Comparison of ENCODE assay signal across 16 cellular contexts in the genomic region with DNA sequence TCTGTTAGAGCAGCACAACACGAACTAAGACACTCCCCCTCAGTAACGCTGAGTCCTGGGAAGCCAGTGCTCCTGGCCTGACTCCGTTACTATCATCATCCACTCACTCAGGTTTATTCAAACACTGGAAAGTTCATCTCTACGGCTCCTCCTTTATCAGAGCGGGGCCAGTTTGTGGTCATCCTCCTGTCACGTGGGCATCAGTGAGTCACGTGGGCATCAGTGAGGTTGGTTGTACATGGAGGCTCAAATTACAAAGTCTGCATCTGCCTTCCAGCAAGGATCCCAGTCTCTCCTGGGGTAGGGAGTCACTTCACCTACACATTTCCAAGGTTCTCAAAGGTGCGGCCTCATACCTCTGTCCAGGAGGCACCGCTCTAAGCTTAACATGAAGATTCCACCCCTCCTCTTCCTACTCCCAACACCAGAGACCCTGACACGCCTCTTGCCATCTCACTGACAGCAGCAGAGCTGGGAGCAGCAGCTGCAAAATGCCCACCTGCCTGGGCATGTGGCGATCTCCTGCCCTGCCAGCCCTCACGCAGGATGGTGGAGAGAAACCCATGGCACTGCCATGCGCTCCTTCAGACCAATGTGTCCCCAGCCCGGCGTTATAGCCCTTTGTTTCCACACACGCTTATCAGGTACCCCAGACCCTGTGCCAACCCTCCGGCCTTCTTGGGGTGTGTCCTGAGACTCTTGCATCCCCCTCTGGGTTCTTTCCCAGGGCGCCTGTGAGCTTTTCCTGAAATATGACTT.
A peak's percentile ranks its signal among the peaks of the same experiment; 100 is the strongest.
DNase-seq lines count a peak whose midpoint lies in the region; ATAC-seq and TF ChIP-seq lines count a peak whose summit lies in the region.
"Had no signal": no experiment of that assay in that cellular context is flagged by ENCODE, and none has a peak within 500 bp of the region (broad histone marks: within the 10 kb centered on the region; RNA-seq: fewer than 3 reads in every experiment).

No MANE protein-coding gene starts in this region.

- H3K79me1 ChIP-seq in IMR-90 (ENCODE audit: low read depth in 1 of 2, low read length in 2 of 2), result no peaks in the 10 kb centered on the region

- ATAC-seq in IMR-90 (ENCODE audit: low read depth), result peak; percentile 61; the same call in 1 of the 2 replicates
- ATAC-seq in natural killer cell treated with Interleukin-12 subunit alpha and Interleukin-12 subunit beta and Interleukin-15 and Interleukin-18, amount 100 ng/mL, for 72 hours, result no peak
- ATAC-seq: activated CD4-positive, alpha-beta T cell treated with anti-CD3 and anti-CD28 coated beads for 36 hours; left ventricle myocardium superior had no signal

- CTCF ChIA-PET in IMR-90 (lab: Yijun Ruan, JAX), result no interaction called here

- DNase-seq in DMS53 (lab: John Stamatoyannopoulos, UW) (peak; percentile 81), IMR-90 (peak; percentile 27), RPMI7951 (ENCODE audit: low read depth) (peak; percentile 19), iris pigment epithelial cell (ENCODE audit: low read depth) (peak; percentile 50), caudate nucleus (lab: John Stamatoyannopoulos, UW) (no peak), AG08395 (ENCODE audit: low spot score) (no peak)
- no peak for DNase-seq in activated CD4-positive, alpha-beta T cell treated with anti-CD3 and anti-CD28 coated beads for 48 hours
- DNase-seq in natural killer cell treated with Interleukin-12 subunit alpha and Interleukin-12 subunit beta and Interleukin-15 and Interleukin-18, amount 100 ng/mL, for 72 hours (ENCODE audit: low spot score), result no peak
- DNase-seq: activated CD4-positive, alpha-beta T cell treated with anti-CD3 and anti-CD28 coated beads for 36 hours; activated naive CD8-positive, alpha-beta T cell treated with anti-CD3 and anti-CD28 coated beads, Interleukin-2, amount 10 ng/mL, durations not matched to agents 7 days and 5 days; left ventricle myocardium superior; naive B cell; stimulated activated CD4-positive, alpha-beta T cell treated with anti-CD3 and anti-CD28 coated beads, Interleukin-2, amount 100 ng/mL, for 48 hours; transverse colon had no signal

- H2AFZ ChIP-seq in IMR-90 (replicated peaks; ENCODE audit: low read length, poor library complexity), result peak overlapping the region; percentile 26

- H3K4me1 ChIP-seq in IMR-90 (ENCODE audit: control insufficient read depth, insufficient read depth, low read length), result no peaks in the 10 kb centered on the region
- H3K4me1 ChIP-seq: transverse colon had no signal

- no peak overlapping the region for H3K9ac ChIP-seq in IMR-90 (ENCODE audit: low read depth, low read length)

- no peaks in the 10 kb centered on the region for H3K9me3 ChIP-seq in IMR-90 (ENCODE audit: control insufficient read depth, insufficient read depth, low read length)
- H3K9me3 ChIP-seq: transverse colon had no signal

- no peak overlapping the region for H2BK15ac ChIP-seq in IMR-90 (ENCODE audit: low read depth, low read length)

- no peak overlapping the region for H3K27ac Mint-ChIP-seq in natural killer cell treated with Interleukin-12 subunit alpha and Interleukin-12 subunit beta and Interleukin-15 and Interleukin-18, amount 100 ng/mL, for 72 hours
- H3K27ac Mint-ChIP-seq: activated CD4-positive, alpha-beta T cell treated with anti-CD3 and anti-CD28 coated beads for 36 hours; activated naive CD8-positive, alpha-beta T cell treated with anti-CD3 and anti-CD28 coated beads, Interleukin-2, amount 10 ng/mL, durations not matched to agents 7 days and 5 days; CD14-positive monocyte; naive B cell had no signal

- H3K27me3 ChIP-seq in IMR-90 (ENCODE audit: control insufficient read depth, insufficient read depth, low read length), result peaks cover 5% of the 10 kb centered on the region
- H3K27me3 ChIP-seq: transverse colon had no signal

- H3K9me1 ChIP-seq in IMR-90 (ENCODE audit: insufficient read depth, low read length), result no peaks in the 10 kb centered on the region

- no peaks in the 10 kb centered on the region for H3K4me1 Mint-ChIP-seq in natural killer cell treated with Interleukin-12 subunit alpha and Interleukin-12 subunit beta and Interleukin-15 and Interleukin-18, amount 100 ng/mL, for 72 hours (ENCODE audit: low read depth in 2 of 2)
- H3K4me1 Mint-ChIP-seq: activated CD4-positive, alpha-beta T cell treated with anti-CD3 and anti-CD28 coated beads for 36 hours; activated naive CD8-positive, alpha-beta T cell treated with anti-CD3 and anti-CD28 coated beads, Interleukin-2, amount 10 ng/mL, durations not matched to agents 7 days and 5 days; CD14-positive monocyte; naive B cell had no signal

- no peak overlapping the region for H2AK9ac ChIP-seq in IMR-90 (replicated peaks; ENCODE audit: low read depth, low read length, poor library complexity)

- H2BK20ac ChIP-seq in IMR-90 (ENCODE audit: low read depth, low read length), result no peak overlapping the region

- in situ Hi-C loops in IMR-90 (cut with MboI; ENCODE audit: low sequenced_read_pairs), result no loop called here

- H2BK120ac ChIP-seq in IMR-90 (ENCODE audit: low read depth, low read length), result no peak overlapping the region

- no peak overlapping the region for H3K27ac ChIP-seq in IMR-90 (ENCODE audit: insufficient read depth, low read length)
- no peak overlapping the region for H3K27ac ChIP-seq in caudate nucleus (ENCODE audit: low read depth, low read length)
- H3K27ac ChIP-seq: epithelial cell of prostate, transverse colon had no signal

- peaks cover 0 to 3% of the 10 kb centered on the region in 2 donors for H3K27me3 Mint-ChIP-seq in natural killer cell treated with Interleukin-12 subunit alpha and Interleukin-12 subunit beta and Interleukin-15 and Interleukin-18, amount 100 ng/mL, for 72 hours
- H3K27me3 Mint-ChIP-seq: activated naive CD8-positive, alpha-beta T cell treated with anti-CD3 and anti-CD28 coated beads, Interleukin-2, amount 10 ng/mL, durations not matched to agents 7 days and 5 days had no signal

- intact Hi-C loops in IMR-90 (cut with micrococcal nuclease), result no loop called here

- TF ChIP-seq CTCF in IMR-90 (conservative IDR thresholded peaks at IDR 0.05; ENCODE audit: low read depth, low read length), result no peak

- H3K56ac ChIP-seq in IMR-90 (ENCODE audit: extremely low read depth, insufficient read depth, low read length), result no peak overlapping the region

- BruUV-seq in IMR-90 (replicated peaks; lab: Mats Ljungman, UMichigan), result no TSS peak

- no peak overlapping the region for H3K4me3 ChIP-seq in IMR-90 (ENCODE audit: insufficient read depth, low read depth, low read length)
- H3K4me3 ChIP-seq: transverse colon had no signal

- H3K18ac ChIP-seq in IMR-90 (ENCODE audit: low read depth, low read length), result no peak overlapping the region

- H4K8ac ChIP-seq in IMR-90 (ENCODE audit: low read depth in 2 of 2, low read length in 2 of 2), result no peak overlapping the region

- H3K9me3 Mint-ChIP-seq in natural killer cell treated with Interleukin-12 subunit alpha and Interleukin-12 subunit beta and Interleukin-15 and Interleukin-18, amount 100 ng/mL, for 72 hours, result no peaks in the 10 kb centered on the region
- H3K9me3 Mint-ChIP-seq: activated naive CD8-positive, alpha-beta T cell treated with anti-CD3 and anti-CD28 coated beads, Interleukin-2, amount 10 ng/mL, durations not matched to agents 7 days and 5 days had no signal

- H4K5ac ChIP-seq in IMR-90 (ENCODE audit: low read depth, low read length), result no peak overlapping the region

- POLR2A ChIA-PET in IMR-90 (lab: Charles Lee; ENCODE audit: unreplicated experiment), result no interaction called here

- H3K36me3 Mint-ChIP-seq in natural killer cell treated with Interleukin-12 subunit alpha and Interleukin-12 subunit beta and Interleukin-15 and Interleukin-18, amount 100 ng/mL, for 72 hours, result no peaks in the 10 kb centered on the region
- H3K36me3 Mint-ChIP-seq: activated naive CD8-positive, alpha-beta T cell treated with anti-CD3 and anti-CD28 coated beads, Interleukin-2, amount 10 ng/mL, durations not matched to agents 7 days and 5 days; CD14-positive monocyte; naive B cell had no signal

- H3K4me3 Mint-ChIP-seq in natural killer cell treated with Interleukin-12 subunit alpha and Interleukin-12 subunit beta and Interleukin-15 and Interleukin-18, amount 100 ng/mL, for 72 hours, result no peak overlapping the region
- H3K4me3 Mint-ChIP-seq: activated CD4-positive, alpha-beta T cell treated with anti-CD3 and anti-CD28 coated beads for 36 hours; activated naive CD8-positive, alpha-beta T cell treated with anti-CD3 and anti-CD28 coated beads, Interleukin-2, amount 10 ng/mL, durations not matched to agents 7 days and 5 days; CD14-positive monocyte had no signal

- no peak overlapping the region for H3K14ac ChIP-seq in IMR-90 (replicated peaks; ENCODE audit: low read depth, low read length)

- H3K36me3 ChIP-seq in IMR-90 (ENCODE audit: control insufficient read depth, insufficient read depth, low read length), result no peaks in the 10 kb centered on the region
- H3K36me3 ChIP-seq: transverse colon had no signal

- no peak overlapping the region for H3K4me2 ChIP-seq in IMR-90 (ENCODE audit: low read depth, low read length)

- no peak overlapping the region for H2BK5ac ChIP-seq in IMR-90 (ENCODE audit: low read depth, low read length, poor library complexity, severe bottlenecking)

- no peak overlapping the region for H4K91ac ChIP-seq in IMR-90 (ENCODE audit: insufficient read depth, low read depth, low read length)

- no peak overlapping the region for H2AK5ac ChIP-seq in IMR-90 (ENCODE audit: low read depth, low read length)

- dilution Hi-C loops in IMR-90 (cut with HindIII; ENCODE audit: low sequenced_read_pairs, unreplicated experiment), result no loop called here

- TF ChIP-seq POLR2A in IMR-90 (IDR thresholded peaks at IDR 0.05; ENCODE audit: low read depth, low read length), result no peak

- H4K20me1 ChIP-seq in IMR-90 (ENCODE audit: insufficient read depth, low read length), result no peaks in the 10 kb centered on the region

- H3K23ac ChIP-seq in IMR-90 (ENCODE audit: low read depth, low read length), result no peak overlapping the region

- WGBS in IMR-90 (ENCODE audit: extremely low coverage in 2 of 2, insufficient read length in 1 of 2), 2 experiments, result 83% methylated on average over 9 of the region's 18 CpGs; no CpG with 5 or more reads in 1 of the 2 experiments

- H3K4ac ChIP-seq in IMR-90 (ENCODE audit: low read depth, low read length), result no peak overlapping the region

- no peak for TF ChIP-seq RAD21 in IMR-90 (IDR thresholded peaks at IDR 0.05; ENCODE audit: low read length)

TF ChIP-seq in IMR-90, 13 proteins besides CTCF, POLR2A, EP300 and RAD21:
- TF ChIP-seq BHLHE40 (IDR thresholded peaks at IDR 0.05; ENCODE audit: low read depth, low read length), result no peak
- TF ChIP-seq, protein P1, sequence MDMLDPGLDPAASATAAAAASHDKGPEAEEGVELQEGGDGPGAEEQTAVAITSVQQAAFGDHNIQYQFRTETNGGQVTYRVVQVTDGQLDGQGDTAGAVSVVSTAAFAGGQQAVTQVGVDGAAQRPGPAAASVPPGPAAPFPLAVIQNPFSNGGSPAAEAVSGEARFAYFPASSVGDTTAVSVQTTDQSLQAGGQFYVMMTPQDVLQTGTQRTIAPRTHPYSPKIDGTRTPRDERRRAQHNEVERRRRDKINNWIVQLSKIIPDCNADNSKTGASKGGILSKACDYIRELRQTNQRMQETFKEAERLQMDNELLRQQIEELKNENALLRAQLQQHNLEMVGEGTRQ (IDR thresholded peaks at IDR 0.05; ENCODE audit: low read depth, low read length), result peak; percentile 96

Comparison
In these comparisons a context has a peak if more than half of its experiments do, and no peak if none do; other contexts are left out.
1. DNase-seq: peak in DMS53 (single experiment), IMR-90 (single experiment), RPMI7951 (single experiment) and iris pigment epithelial cell (single experiment); none in caudate nucleus (0 of 61), AG08395 (single experiment), activated CD4-positive, alpha-beta T cell treated with anti-CD3 and anti-CD28 coated beads for 48 hours (single experiment) and natural killer cell treated with Interleukin-12 subunit alpha and Interleukin-12 subunit beta and Interleukin-15 and Interleukin-18, amount 100 ng/mL, for 72 hours (single experiment).